8 cellular contexts compared by ENCODE assay signal in genomic region chr7:128739048-128739962, GRCh38.
DNase-seq lines count a peak whose midpoint lies in the region; ATAC-seq lines count a peak whose summit lies in the region.

Gene CALU, plus strand, starts transcription at chr7:128739359. Its CDS starts 9,225 bp downstream, at chr7:128748584.

- peaks cover 39% of the 10 kb centered on the region for H3K4me1 Mint-ChIP-seq in central memory CD8-positive, alpha-beta T cell

- H3K36me3 Mint-ChIP-seq in central memory CD8-positive, alpha-beta T cell (ENCODE audit: insufficient read depth): peaks cover 15% of the 10 kb centered on the region

- peak; percentile 99 for ATAC-seq in GM19023 (IDR thresholded peaks at IDR 0.05; ENCODE audit: unreplicated experiment)
- peak; percentile 99 for ATAC-seq in HG03280 (IDR thresholded peaks at IDR 0.05; ENCODE audit: unreplicated experiment)
- peak; percentile 94 for ATAC-seq in central memory CD8-positive, alpha-beta T cell (replicated peaks; ENCODE audit: extremely low read depth, poor library complexity, severe bottlenecking)

- peak within 1 kb of the TSS; percentile 98 for H3K27ac Mint-ChIP-seq in central memory CD8-positive, alpha-beta T cell (ENCODE audit: low read depth)

- no peaks in the 10 kb centered on the region for H3K9me3 Mint-ChIP-seq in central memory CD8-positive, alpha-beta T cell

- DNase-seq in AG08396 (ENCODE audit: low spot score) (peak; percentile 99), NCI-H345 treated with DMSO at 0.1 percent for 48 hours (lab: John Stamatoyannopoulos, UW; ENCODE audit: unreplicated experiment) (peak; percentile 91), iris pigment epithelial cell (ENCODE audit: low read depth) (peak; percentile 98)
- peak; percentile 88 for DNase-seq in activated CD4-positive, CD25-positive, alpha-beta regulatory T cell treated with anti-CD3 and anti-CD28 coated beads, Interleukin-2, amount 50 U/mL, for 16 hours (ENCODE audit: low read depth, low spot score)
- peak; percentile 89 for DNase-seq in central memory CD8-positive, alpha-beta T cell (ENCODE audit: low spot score in 2 of 2)
- peak; percentile 90 to 95 for DNase-seq in stimulated activated CD4-positive, alpha-beta T cell treated with anti-CD3 and anti-CD28 coated beads, Interleukin-12 subunit alpha, Interleukin-12 subunit beta, amount 100 ng/mL, for 24 hours (ENCODE audit: low read depth in 2 of 2)

- no peaks in the 10 kb centered on the region for H3K27me3 Mint-ChIP-seq in central memory CD8-positive, alpha-beta T cell

- H3K4me3 Mint-ChIP-seq in central memory CD8-positive, alpha-beta T cell: peak within 1 kb of the TSS; percentile 100

Comparison
In these comparisons a context has a peak if more than half of its experiments do, and no peak if none do; other contexts are left out.
1. Peak in every context shown above with its lines: DNase-seq and ATAC-seq.